24 cellular contexts compared by ENCODE assay signal in the genomic region with DNA sequence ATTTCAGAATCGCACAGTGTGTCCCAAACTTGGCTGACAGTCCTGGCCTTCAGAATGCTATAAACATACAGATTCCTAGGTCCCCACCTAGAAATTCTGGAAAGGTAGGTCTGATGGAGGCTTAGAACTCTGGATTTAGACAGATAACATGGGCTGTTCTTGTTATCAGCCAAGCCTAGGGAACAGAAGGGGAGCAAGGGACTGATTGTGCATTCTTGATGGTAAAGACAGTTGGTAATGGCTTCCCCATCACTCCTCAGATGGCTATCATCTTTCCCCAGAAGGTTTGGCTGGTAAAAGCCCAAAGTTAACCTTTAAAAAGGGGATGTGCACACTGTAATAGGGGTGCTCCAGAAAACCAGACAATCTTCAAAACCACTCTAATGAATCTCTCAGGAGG.
"Had no signal": no experiment of that assay in that cellular context is flagged by ENCODE, and none has a peak within 500 bp of the region (broad histone marks: within the 10 kb centered on the region; RNA-seq: fewer than 3 reads in every experiment).

No MANE protein-coding gene starts in this region.

- H3K27ac ChIP-seq: neural progenitor cell, ovary, parathyroid adenoma, psoas muscle, right lobe of liver, sigmoid colon, stomach, thoracic aorta, thyroid gland, tibial nerve, upper lobe of left lung, vagina had no signal

- DNase-seq: occipital lobe; ovary; posterior cingulate gyrus; psoas muscle; right cardiac atrium; right lobe of liver; sigmoid colon; small intestine; stimulated activated CD4-positive, alpha-beta T cell treated with anti-CD3 and anti-CD28 coated beads, Interleukin-15, amount 100 ng/mL, for 24 hours; stimulated activated CD4-positive, alpha-beta T cell treated with anti-CD3 and anti-CD28 coated beads, Interleukin-2, amount 100 ng/mL, for 24 hours; stimulated activated CD4-positive, alpha-beta T cell treated with anti-CD3 and anti-CD28 coated beads, Interleukin-2, amount 100 ng/mL, for 48 hours; stimulated activated CD4-positive, alpha-beta T cell treated with anti-CD3 and anti-CD28 coated beads, Interleukin-4, amount 100 ng/mL, for 24 hours; stimulated activated naive B cell treated with anti-CD40 and anti-IgM and Interleukin-4, amounts not matched to agents 10 μg/mL and 1 μg/mL and 100 μg/mL, for 72 hours; stimulated activated naive CD4-positive, alpha-beta T cell treated with Interleukin-2 at 50 U/mL for 16 hours; stomach; thyroid gland; trophoblast cell; upper lobe of left lung had no signal

- ATAC-seq: psoas muscle; right cardiac atrium; right lobe of liver; stimulated activated effector memory CD8-positive, alpha-beta T cell treated with anti-CD3 and anti-CD28 coated beads, Interleukin-12 subunit alpha, Interleukin-12 subunit beta, amount 100 ng/mL, for 72 hours; stimulated activated naive B cell treated with anti-CD40 and anti-IgM and Interleukin-4, amounts not matched to agents 10 μg/mL and 1 μg/mL and 100 μg/mL, for 72 hours had no signal
